In genomic region chr2:121257476-121257831, GRCh38 we compare ENCODE assay signal across 24 cellular contexts. TPM values are rescaled to one million over a fixed set of nuclear protein-coding genes. Genes with fewer than 3 reads are reported as not detected.
DNase-seq lines count a peak whose midpoint lies in the region; ATAC-seq and TF ChIP-seq lines count a peak whose summit lies in the region.
"Had no signal": no experiment of that assay in that cellular context is flagged by ENCODE, and none has a peak within 500 bp of the region (broad histone marks: within the 10 kb centered on the region; RNA-seq: fewer than 3 reads in every experiment).

No MANE protein-coding gene starts in this region.

- no peaks in the 10 kb centered on the region for H3K27me3 ChIP-seq in BLaER1
- no peaks in the 10 kb centered on the region for H3K27me3 ChIP-seq in GM23338 (ENCODE audit: insufficient read depth)
- no peaks in the 10 kb centered on the region for H3K27me3 ChIP-seq in mammary epithelial cell (ENCODE audit: insufficient read depth, low read length)
- H3K27me3 ChIP-seq in HAP-1 (ENCODE audit: low read depth): no peaks in the 10 kb centered on the region
- H3K27me3 ChIP-seq: body of pancreas, heart right ventricle, sigmoid colon had no signal

- 52% methylated on average over 3 of the region's 3 CpGs for WGBS in mammary epithelial cell (ENCODE audit: low coverage, missing lambda C conversion rate)

- H3K27ac Mint-ChIP-seq in GM23338 (no peak overlapping the region), natural killer cell (no peak overlapping the region)
- H3K27ac Mint-ChIP-seq: activated CD4-positive, alpha-beta memory T cell treated with anti-CD3 and anti-CD28 coated beads, Interleukin-2, amount 10 ng/mL, durations not matched to agents 7 days and 5 days; T-cell had no signal

- ATAC-seq in GM23338 (peak; percentile 45), natural killer cell (peak; percentile 49 to 88 (median 54)), GM21529 (IDR thresholded peaks at IDR 0.05; ENCODE audit: unreplicated experiment) (no peak), HG03175 (IDR thresholded peaks at IDR 0.05; ENCODE audit: unreplicated experiment) (no peak), HG03432 (IDR thresholded peaks at IDR 0.05; ENCODE audit: unreplicated experiment) (no peak)
- ATAC-seq: activated CD4-positive, CD25-positive, alpha-beta regulatory T cell treated with anti-CD3 and anti-CD28 coated beads, Interleukin-2, amount 50 U/mL, for 24 hours; body of pancreas; T-cell; upper lobe of right lung had no signal

- H3K9ac ChIP-seq in BLaER1 (no peak overlapping the region), mammary epithelial cell (ENCODE audit: insufficient read depth, low read length) (no peak overlapping the region)

- H3K9me3 ChIP-seq in BLaER1: no peaks in the 10 kb centered on the region; the same call in 1 of the 2 replicates
- no peaks in the 10 kb centered on the region for H3K9me3 ChIP-seq in mammary epithelial cell (replicated peaks; ENCODE audit: insufficient read depth, low read length)
- H3K9me3 ChIP-seq in HAP-1: no peaks in the 10 kb centered on the region
- H3K9me3 ChIP-seq: body of pancreas, heart right ventricle, sigmoid colon, upper lobe of right lung had no signal

- H3K36me3 ChIP-seq in BLaER1: no peaks in the 10 kb centered on the region
- H3K36me3 ChIP-seq in GM23338 (ENCODE audit: insufficient read depth): no peaks in the 10 kb centered on the region
- no peaks in the 10 kb centered on the region for H3K36me3 ChIP-seq in mammary epithelial cell (ENCODE audit: insufficient read depth, low read length)
- no peaks in the 10 kb centered on the region for H3K36me3 ChIP-seq in HAP-1 (replicated peaks)
- H3K36me3 ChIP-seq: heart right ventricle, sigmoid colon, upper lobe of right lung had no signal

- H3K27me3 Mint-ChIP-seq in GM23338 (ENCODE audit: insufficient read depth, low read depth, poor library complexity): peaks cover 2% of the 10 kb centered on the region
- peaks cover 0 to 2% of the 10 kb centered on the region in 2 donors for H3K27me3 Mint-ChIP-seq in natural killer cell (ENCODE audit: low read depth in 2 of 2)

- peaks cover 7% of the 10 kb centered on the region for H3K4me1 Mint-ChIP-seq in GM23338
- H3K4me1 Mint-ChIP-seq in natural killer cell: peaks cover 6 to 10% of the 10 kb centered on the region in 2 donors
- H3K4me1 Mint-ChIP-seq: T-cell had no signal

- peak overlapping the region; percentile 37 for H3K4me2 ChIP-seq in BLaER1
- H3K4me2 ChIP-seq in GM23338: no peak overlapping the region
- H3K4me2 ChIP-seq in mammary epithelial cell (ENCODE audit: insufficient read depth, low read depth, low read length): no peak overlapping the region
- H3K4me2 ChIP-seq: PC-9 had no signal

- in situ Hi-C loops in mammary epithelial cell (cut with MboI; ENCODE audit: low sequenced_read_pairs in 2 of 2): no loop called here
- in situ Hi-C loops in HAP-1 (cut with MboI; ENCODE audit: low sequenced_read_pairs): loop anchor here (5.0 kb wide), 1 partner anchor 40 kb away; no protein-coding TSS in a partner anchor

- no peak overlapping the region for H3K27ac ChIP-seq in BLaER1
- no peak overlapping the region for H3K27ac ChIP-seq in GM23338 (ENCODE audit: low read depth)
- no peak overlapping the region for H3K27ac ChIP-seq in mammary epithelial cell (ENCODE audit: insufficient read depth, low read depth, low read length)
- H3K27ac ChIP-seq: body of pancreas, heart right ventricle, PC-9, sigmoid colon, upper lobe of right lung had no signal

- H4K20me1 ChIP-seq in BLaER1 (no peaks in the 10 kb centered on the region), GM23338 (replicated peaks; ENCODE audit: insufficient read depth) (no peaks in the 10 kb centered on the region), mammary epithelial cell (ENCODE audit: insufficient read depth, low read length) (no peaks in the 10 kb centered on the region)

- DNase-seq in GM23338 (ENCODE audit: low spot score): no peak
- DNase-seq in mammary epithelial cell: peak; percentile 21
- DNase-seq in natural killer cell: no peak
- DNase-seq in HAP-1 (ENCODE audit: low spot score in 2 of 2): no peak
- DNase-seq: activated CD4-positive, alpha-beta memory T cell treated with anti-CD3 and anti-CD28 coated beads, Interleukin-2, amount 10 ng/mL, durations not matched to agents 7 days and 5 days; body of pancreas; effector CD8-positive, alpha-beta T cell; foreskin fibroblast; heart right ventricle; NCI-H1417 treated with DMSO at 0.1 percent for 48 hours; NCI-H524; NK-92 treated with Interleukin-12 subunit alpha and Interleukin-12 subunit beta, amount 100 ng/mL, for 24 hours; PC-9; SIG-M5; T-cell; upper lobe of right lung had no signal

- no TSS peak for BruUV-seq in mammary epithelial cell (replicated peaks; lab: Mats Ljungman, UMichigan)

- no peaks in the 10 kb centered on the region for H3K9me2 ChIP-seq in GM23338 (ENCODE audit: insufficient read depth)

- H3K79me2 ChIP-seq in GM23338 (replicated peaks; ENCODE audit: insufficient read depth) (no peaks in the 10 kb centered on the region), mammary epithelial cell (ENCODE audit: insufficient read depth, low read length) (peaks cover 89% of the 10 kb centered on the region)

- intact Hi-C loops in mammary epithelial cell (cut with micrococcal nuclease) (no loop called here), natural killer cell (cut with micrococcal nuclease) (no loop called here)

- no peaks in the 10 kb centered on the region for H3F3A ChIP-seq in GM23338 (replicated peaks; ENCODE audit: low read depth)

- H2AFZ ChIP-seq in GM23338: no peak overlapping the region
- H2AFZ ChIP-seq in mammary epithelial cell (ENCODE audit: low read depth, low read length): no peak overlapping the region
- H2AFZ ChIP-seq: PC-9 had no signal

- H3K4me1 ChIP-seq in BLaER1 (peaks cover 20% of the 10 kb centered on the region), GM23338 (ENCODE audit: insufficient read depth) (no peaks in the 10 kb centered on the region), mammary epithelial cell (ENCODE audit: insufficient read depth, low read length) (peaks cover 8% of the 10 kb centered on the region), HAP-1 (no peaks in the 10 kb centered on the region)
- H3K4me1 ChIP-seq: heart right ventricle, upper lobe of right lung had no signal

- H3K36me3 Mint-ChIP-seq in GM23338 (ENCODE audit: low read depth) (no peaks in the 10 kb centered on the region), natural killer cell (no peaks in the 10 kb centered on the region)
- H3K36me3 Mint-ChIP-seq: T-cell had no signal

- TF ChIP-seq CTCF in GM23338 (conservative IDR thresholded peaks at IDR 0.05; ENCODE audit: low read depth in 2 of 2): no peak
- TF ChIP-seq CTCF in mammary epithelial cell (conservative IDR thresholded peaks at IDR 0.05 in 1 of 2, IDR thresholded peaks at IDR 0.05 in 1 of 2; ENCODE audit: extremely low read depth in 1 of 2, insufficient read depth in 1 of 2, low read depth in 1 of 2, low read length in 2 of 2): no peak
- no peak for TF ChIP-seq CTCF in natural killer cell (IDR thresholded peaks at IDR 0.05)

- H3K4me3 ChIP-seq in BLaER1 (no peak overlapping the region), GM23338 (no peak overlapping the region), mammary epithelial cell (replicated peaks in 1 of 3; ENCODE audit: insufficient read depth in 1 of 3, low read depth in 2 of 3, low read length in 3 of 3) (no peak overlapping the region), HAP-1 (no peak overlapping the region)
- H3K4me3 ChIP-seq: body of pancreas, heart right ventricle, PC-9, sigmoid colon, upper lobe of right lung had no signal

- no peak overlapping the region for H3K4me3 Mint-ChIP-seq in GM23338
- H3K4me3 Mint-ChIP-seq in natural killer cell: no peak overlapping the region
- H3K4me3 Mint-ChIP-seq: activated CD4-positive, alpha-beta memory T cell treated with anti-CD3 and anti-CD28 coated beads, Interleukin-2, amount 10 ng/mL, durations not matched to agents 7 days and 5 days; neural crest cell; T-cell had no signal

- CTCF ChIA-PET in mammary epithelial cell (lab: Charles Lee; ENCODE audit: low non-redundant PET): no interaction called here

- dilution Hi-C loops in mammary epithelial cell (cut with HindIII; ENCODE audit: low sequenced_read_pairs): no loop called here

- H3K9me3 Mint-ChIP-seq in GM23338 (no peaks in the 10 kb centered on the region), natural killer cell (no peaks in the 10 kb centered on the region)
- H3K9me3 Mint-ChIP-seq: activated CD4-positive, alpha-beta memory T cell treated with anti-CD3 and anti-CD28 coated beads, Interleukin-2, amount 10 ng/mL, durations not matched to agents 7 days and 5 days; neural crest cell; T-cell had no signal

TF ChIP-seq in GM23338, 12 proteins besides CTCF, POLR2A, EP300 and RAD21 (continues in another document):
- TF ChIP-seq ETS1 (IDR thresholded peaks at IDR 0.05) (no peak), EZH2phosphoT487 (IDR thresholded peaks at IDR 0.05; ENCODE audit: unreplicated experiment) (no peak)

RNA-seq across cellular contexts. Expression of gene TFCP2L1, which starts 27.5 kb away (rescaled TPM):
- total RNA-seq in GM23338 (2014; rRNA removed; shearing (Covaris generic)): 4.5 and 6.4 TPM in 2 replicates
- polyA plus RNA-seq in GM23338 (2016; fragmentation: Nextera tagmentation; extraction: Ambion mirVana) (0.94 and 1.2 TPM in 2 replicates), mammary epithelial cell (62.2 TPM)
- total RNA-seq in mammary epithelial cell (100 to 1,000 TPM in 1 of 2 donors, 10 to 100 TPM in 1; 50.5 to 174 TPM), natural killer cell (1 to 10 TPM in 1 of 3 donors, under 1 TPM in 2; 0.72 to 1.8 (median 0.85) TPM)
- polyA minus RNA-seq in mammary epithelial cell: 543 TPM
- total RNA-seq: A673, neural crest cell had no signal

Comparison
In these comparisons a context has a peak if more than half of its experiments do, and no peak if none do; other contexts are left out.
1. ATAC-seq: peak in GM23338 (single experiment) and natural killer cell (3 of 3); none in GM21529 (single experiment), HG03175 (single experiment) and HG03432 (single experiment).